Comparison of ENCODE assay signal across 2 cellular contexts in the genomic region with DNA sequence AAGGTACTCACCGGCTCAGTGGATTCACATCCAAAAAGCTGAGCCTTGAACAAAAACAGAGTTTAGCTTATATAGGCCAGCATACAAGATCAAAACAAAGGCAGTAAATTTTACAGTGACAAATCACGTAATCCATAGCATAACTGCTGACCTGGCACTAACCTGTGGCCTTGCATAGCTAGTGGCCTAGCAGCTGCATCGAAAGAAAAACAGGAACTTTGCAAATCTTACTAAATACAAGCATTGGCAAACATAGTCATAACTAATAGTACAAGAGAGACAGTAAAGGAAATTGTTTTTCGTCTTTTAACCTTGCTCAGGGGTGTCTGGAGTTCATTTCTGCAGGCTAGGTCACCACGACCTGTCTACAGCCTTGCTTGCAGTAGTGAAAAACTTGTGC.
TF ChIP-seq lines count a peak whose summit lies in the region.

No MANE protein-coding gene starts in this region.

TF ChIP-seq in IMR-90, 13 proteins besides CTCF, POLR2A, EP300 and RAD21:
- TF ChIP-seq BHLHE40 (IDR thresholded peaks at IDR 0.05; ENCODE audit: low read depth, low read length) (no peak), MAFK (IDR thresholded peaks at IDR 0.05; ENCODE audit: low read depth, low read length) (peak; percentile 86)
TF ChIP-seq in IMR-90: peak in this region for 1.

TF ChIP-seq in liver, 16 proteins besides CTCF, POLR2A, EP300 and RAD21:
- no peak for TF ChIP-seq HNF4A (conservative IDR thresholded peaks at IDR 0.05)
- TF ChIP-seq RXRA (IDR thresholded peaks at IDR 0.05), result no peak
- no peak for TF ChIP-seq JUND (IDR thresholded peaks at IDR 0.05)
